ENCODE assay signal across 25 cellular contexts in genomic region chr10:57141708-57142107, GRCh38.
"Had no signal": no experiment of that assay in that cellular context is flagged by ENCODE, and none has a peak within 500 bp of the region (broad histone marks: within the 10 kb centered on the region; RNA-seq: fewer than 3 reads in every experiment).

No MANE protein-coding gene starts in this region.

- H3K4me3 ChIP-seq: colonic mucosa, coronary artery, dorsolateral prefrontal cortex, esophagus muscularis mucosa, esophagus squamous epithelium, gastrocnemius medialis, gastroesophageal sphincter, heart left ventricle, heart right ventricle had no signal

- FAIRE-seq: endothelial cell of umbilical vein had no signal

- H3K27ac ChIP-seq: colonic mucosa, coronary artery, dorsolateral prefrontal cortex, epithelial cell of prostate, esophagus muscularis mucosa, esophagus squamous epithelium, foreskin keratinocyte, gastrocnemius medialis, gastroesophageal sphincter, heart left ventricle, heart right ventricle had no signal

- ATAC-seq: effector memory CD8-positive, alpha-beta T cell; esophagus mucosa; foreskin keratinocyte; gastrocnemius medialis; gastroesophageal sphincter; heart left ventricle; heart right ventricle had no signal

- H3K9me3 ChIP-seq: colonic mucosa, esophagus muscularis mucosa, esophagus squamous epithelium, gastrocnemius medialis, gastroesophageal sphincter had no signal

- H3K36me3 ChIP-seq: colonic mucosa, esophagus muscularis mucosa, esophagus squamous epithelium, gastrocnemius medialis, gastroesophageal sphincter, heart left ventricle, heart right ventricle had no signal

- H3K4me1 ChIP-seq: colonic mucosa, esophagus muscularis mucosa, esophagus squamous epithelium, foreskin keratinocyte, gastrocnemius medialis, gastroesophageal sphincter, heart left ventricle, heart right ventricle had no signal

- H3K27me3 ChIP-seq: colonic mucosa, esophagus muscularis mucosa, esophagus squamous epithelium, foreskin keratinocyte, gastrocnemius medialis, gastroesophageal sphincter, heart left ventricle, heart right ventricle had no signal

- DNase-seq: colonic mucosa; cortex of kidney; dermis blood vessel endothelial cell; dorsolateral prefrontal cortex; effector CD4-positive, alpha-beta T cell; effector CD8-positive, alpha-beta T cell; effector memory CD4-positive, alpha-beta T cell; effector memory CD8-positive, alpha-beta T cell; endodermal cell; erythroblast; esophagus squamous epithelium; foreskin fibroblast; foreskin keratinocyte; foreskin melanocyte; gastrocnemius medialis; glutamatergic neuron; head of caudate nucleus; heart left ventricle; heart right ventricle had no signal
